ENCODE assay signal across 1 cellular context in genomic region chr1:22207605-22208264, GRCh38.
TF ChIP-seq lines count a peak whose summit lies in the region.

No MANE protein-coding gene starts in this region.

TF ChIP-seq in GM23338, 12 proteins besides CTCF, POLR2A, EP300 and RAD21 (continued from another document):
- TF ChIP-seq, protein P1, sequence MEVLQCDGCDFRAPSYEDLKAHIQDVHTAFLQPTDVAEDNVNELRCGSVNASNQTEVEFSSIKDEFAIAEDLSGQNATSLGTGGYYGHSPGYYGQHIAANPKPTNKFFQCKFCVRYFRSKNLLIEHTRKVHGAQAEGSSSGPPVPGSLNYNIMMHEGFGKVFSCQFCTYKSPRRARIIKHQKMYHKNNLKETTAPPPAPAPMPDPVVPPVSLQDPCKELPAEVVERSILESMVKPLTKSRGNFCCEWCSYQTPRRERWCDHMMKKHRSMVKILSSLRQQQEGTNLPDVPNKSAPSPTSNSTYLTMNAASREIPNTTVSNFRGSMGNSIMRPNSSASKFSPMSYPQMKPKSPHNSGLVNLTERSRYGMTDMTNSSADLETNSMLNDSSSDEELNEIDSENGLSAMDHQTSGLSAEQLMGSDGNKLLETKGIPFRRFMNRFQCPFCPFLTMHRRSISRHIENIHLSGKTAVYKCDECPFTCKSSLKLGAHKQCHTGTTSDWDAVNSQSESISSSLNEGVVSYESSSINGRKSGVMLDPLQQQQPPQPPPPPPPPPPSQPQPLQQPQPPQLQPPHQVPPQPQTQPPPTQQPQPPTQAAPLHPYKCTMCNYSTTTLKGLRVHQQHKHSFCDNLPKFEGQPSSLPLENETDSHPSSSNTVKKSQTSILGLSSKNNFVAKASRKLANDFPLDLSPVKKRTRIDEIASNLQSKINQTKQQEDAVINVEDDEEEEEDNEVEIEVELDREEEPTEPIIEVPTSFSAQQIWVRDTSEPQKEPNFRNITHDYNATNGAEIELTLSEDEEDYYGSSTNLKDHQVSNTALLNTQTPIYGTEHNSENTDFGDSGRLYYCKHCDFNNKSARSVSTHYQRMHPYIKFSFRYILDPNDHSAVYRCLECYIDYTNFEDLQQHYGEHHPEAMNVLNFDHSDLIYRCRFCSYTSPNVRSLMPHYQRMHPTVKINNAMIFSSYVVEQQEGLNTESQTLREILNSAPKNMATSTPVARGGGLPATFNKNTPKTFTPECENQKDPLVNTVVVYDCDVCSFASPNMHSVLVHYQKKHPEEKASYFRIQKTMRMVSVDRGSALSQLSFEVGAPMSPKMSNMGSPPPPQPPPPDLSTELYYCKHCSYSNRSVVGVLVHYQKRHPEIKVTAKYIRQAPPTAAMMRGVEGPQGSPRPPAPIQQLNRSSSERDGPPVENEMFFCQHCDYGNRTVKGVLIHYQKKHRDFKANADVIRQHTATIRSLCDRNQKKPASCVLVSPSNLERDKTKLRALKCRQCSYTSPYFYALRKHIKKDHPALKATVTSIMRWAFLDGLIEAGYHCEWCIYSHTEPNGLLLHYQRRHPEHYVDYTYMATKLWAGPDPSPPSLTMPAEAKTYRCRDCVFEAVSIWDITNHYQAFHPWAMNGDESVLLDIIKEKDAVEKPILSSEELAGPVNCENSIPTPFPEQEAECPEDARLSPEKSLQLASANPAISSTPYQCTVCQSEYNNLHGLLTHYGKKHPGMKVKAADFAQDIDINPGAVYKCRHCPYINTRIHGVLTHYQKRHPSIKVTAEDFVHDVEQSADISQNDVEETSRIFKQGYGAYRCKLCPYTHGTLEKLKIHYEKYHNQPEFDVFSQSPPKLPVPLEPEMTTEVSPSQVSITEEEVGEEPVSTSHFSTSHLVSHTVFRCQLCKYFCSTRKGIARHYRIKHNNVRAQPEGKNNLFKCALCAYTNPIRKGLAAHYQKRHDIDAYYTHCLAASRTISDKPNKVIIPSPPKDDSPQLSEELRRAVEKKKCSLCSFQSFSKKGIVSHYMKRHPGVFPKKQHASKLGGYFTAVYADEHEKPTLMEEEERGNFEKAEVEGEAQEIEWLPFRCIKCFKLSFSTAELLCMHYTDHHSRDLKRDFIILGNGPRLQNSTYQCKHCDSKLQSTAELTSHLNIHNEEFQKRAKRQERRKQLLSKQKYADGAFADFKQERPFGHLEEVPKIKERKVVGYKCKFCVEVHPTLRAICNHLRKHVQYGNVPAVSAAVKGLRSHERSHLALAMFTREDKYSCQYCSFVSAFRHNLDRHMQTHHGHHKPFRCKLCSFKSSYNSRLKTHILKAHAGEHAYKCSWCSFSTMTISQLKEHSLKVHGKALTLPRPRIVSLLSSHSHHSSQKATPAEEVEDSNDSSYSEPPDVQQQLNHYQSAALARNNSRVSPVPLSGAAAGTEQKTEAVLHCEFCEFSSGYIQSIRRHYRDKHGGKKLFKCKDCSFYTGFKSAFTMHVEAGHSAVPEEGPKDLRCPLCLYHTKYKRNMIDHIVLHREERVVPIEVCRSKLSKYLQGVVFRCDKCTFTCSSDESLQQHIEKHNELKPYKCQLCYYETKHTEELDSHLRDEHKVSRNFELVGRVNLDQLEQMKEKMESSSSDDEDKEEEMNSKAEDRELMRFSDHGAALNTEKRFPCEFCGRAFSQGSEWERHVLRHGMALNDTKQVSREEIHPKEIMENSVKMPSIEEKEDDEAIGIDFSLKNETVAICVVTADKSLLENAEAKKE (CRISPR knock-in tag; IDR thresholded peaks at IDR 0.05), result no peak
